9 cellular contexts compared by ENCODE assay signal in genomic region chr3:14261229-14261628, GRCh38.
DNase-seq lines count a peak whose midpoint lies in the region; ATAC-seq, FAIRE-seq and TF ChIP-seq lines count a peak whose summit lies in the region.
"Had no signal": no experiment of that assay in that cellular context is flagged by ENCODE, and none has a peak within 500 bp of the region (broad histone marks: within the 10 kb centered on the region; RNA-seq: fewer than 3 reads in every experiment).

No MANE protein-coding gene starts in this region.

- H2BK15ac ChIP-seq in H1 (ENCODE audit: low read length), result no peak overlapping the region

- peak; percentile 95 for TF ChIP-seq CTCF in H1 (IDR thresholded peaks at IDR 0.05; ENCODE audit: control extremely low read depth in 1 of 3, insufficient read depth in 1 of 3, low read depth in 1 of 3, low read length in 3 of 3)

- peaks cover 0 to 2% (median 0%) of the 10 kb centered on the region in 7 donors for H3K9me3 Mint-ChIP-seq in CD4-positive, CD25-positive, alpha-beta regulatory T cell
- H3K9me3 Mint-ChIP-seq: IgD-negative memory B cell had no signal

- no peaks in the 10 kb centered on the region for H4K20me1 ChIP-seq in H1 (replicated peaks in 1 of 2; ENCODE audit: control insufficient read depth in 1 of 2, insufficient read depth in 2 of 2, low read length in 2 of 2)

- H3K36me3 Mint-ChIP-seq in CD4-positive, CD25-positive, alpha-beta regulatory T cell, result no peaks in the 10 kb centered on the region
- H3K36me3 Mint-ChIP-seq: IgD-negative memory B cell had no signal

- no peak for FAIRE-seq in H1 (lab: Jason Lieb, UNC)

- no peak overlapping the region for H4K5ac ChIP-seq in H1 (ENCODE audit: insufficient read length, low read depth, low read length)

- no peaks in the 10 kb centered on the region for H3K36me3 ChIP-seq in CD4-positive, CD25-positive, alpha-beta regulatory T cell (ENCODE audit: control insufficient read depth, insufficient read depth, low read length)
- H3K36me3 ChIP-seq in HAP-1 (replicated peaks), result no peaks in the 10 kb centered on the region
- H3K36me3 ChIP-seq in H1 (ENCODE audit: control insufficient read depth in 2 of 4, insufficient read depth in 4 of 4, low read length in 3 of 4), result no peaks in the 10 kb centered on the region

- H2BK20ac ChIP-seq in H1 (ENCODE audit: low read length), result no peak overlapping the region

- no peak overlapping the region for H2AK5ac ChIP-seq in H1 (ENCODE audit: low read depth, low read length)

- H3K27me3 Mint-ChIP-seq in CD4-positive, CD25-positive, alpha-beta regulatory T cell, result peaks cover 10% of the 10 kb centered on the region

- H3K4ac ChIP-seq in H1 (replicated peaks; ENCODE audit: insufficient read length, low read depth, low read length), result no peak overlapping the region

- no peak overlapping the region for H3K4me3 ChIP-seq in CD4-positive, CD25-positive, alpha-beta regulatory T cell (ENCODE audit: low read depth, low read length)
- H3K4me3 ChIP-seq in HAP-1, result no peak overlapping the region
- no peak overlapping the region for H3K4me3 ChIP-seq in H1 (ENCODE audit: extremely low read depth in 1 of 4, insufficient read depth in 2 of 4, low read depth in 3 of 4, low read length in 4 of 4)

- no peak overlapping the region for H4K91ac ChIP-seq in H1 (replicated peaks; ENCODE audit: insufficient read length, low read length)

- H2AFZ ChIP-seq in H1 (ENCODE audit: low read length), result no peak overlapping the region

- H3K14ac ChIP-seq in H1 (ENCODE audit: insufficient read length), result no peak overlapping the region

- no peak overlapping the region for H3K27ac Mint-ChIP-seq in CD4-positive, CD25-positive, alpha-beta regulatory T cell
- H3K27ac Mint-ChIP-seq: IgD-negative memory B cell had no signal

- CTCF ChIA-PET in H1 (lab: Charles Lee; ENCODE audit: partially characterized antibody), result interaction anchor here (0.6 to 5.0 kb wide), 69 partner anchors 9 to 751 kb away, joined by 3 to 49 read pairs (median 4); partner anchors contain the start of gene CCDC174

- H3K56ac ChIP-seq in H1 (replicated peaks; ENCODE audit: insufficient read length, low read depth, low read length), result no peak overlapping the region

- in situ Hi-C loops in HAP-1 (cut with MboI; ENCODE audit: low sequenced_read_pairs), result loop anchor here (5.0 kb wide), 2 partner anchors 201 to 286 kb away; no protein-coding TSS in a partner anchor

- no peaks in the 10 kb centered on the region for H3K27me3 ChIP-seq in CD4-positive, CD25-positive, alpha-beta regulatory T cell (ENCODE audit: control insufficient read depth, insufficient read depth, low read length)
- H3K27me3 ChIP-seq in HAP-1 (ENCODE audit: low read depth) (no peaks in the 10 kb centered on the region; the same call in 1 of the 2 replicates), H1 (replicated peaks in 1 of 4; ENCODE audit: control insufficient read depth in 3 of 4, extremely low read depth in 1 of 4, insufficient read depth in 3 of 4, low read length in 3 of 4) (0 out of 7 replicates have a peak, but pooled peaks cover 0 to 3% (median 0%) of the 10 kb centered on the region in 4 experiments)

- H3K23me2 ChIP-seq in H1 (ENCODE audit: low read depth, low read length), result no peaks in the 10 kb centered on the region

- TF ChIP-seq RAD21 in H1 (IDR thresholded peaks at IDR 0.05 in 1 of 2, conservative IDR thresholded peaks at IDR 0.05 in 1 of 2; ENCODE audit: low read depth in 2 of 2, low read length in 2 of 2), result peak; percentile 99

- TF ChIP-seq EP300 in H1 (IDR thresholded peaks at IDR 0.05; ENCODE audit: borderline replicate concordance in 1 of 2, low read depth in 2 of 2, low read length in 2 of 2), result no peak

- H3K9me3 ChIP-seq in CD4-positive, CD25-positive, alpha-beta regulatory T cell (ENCODE audit: control insufficient read depth in 2 of 2, low read length in 2 of 2), result no peaks in the 10 kb centered on the region
- H3K9me3 ChIP-seq in HAP-1 (no peaks in the 10 kb centered on the region), H1 (ENCODE audit: insufficient read depth in 2 of 2, low read depth in 1 of 2, low read length in 1 of 2) (no peaks in the 10 kb centered on the region; a peak in 1 of 4 replicates)

- H3K79me1 ChIP-seq in H1 (ENCODE audit: low read depth, low read length), result no peaks in the 10 kb centered on the region

- peak; percentile 60 to 66 (median 62) for DNase-seq in CD4-positive, CD25-positive, alpha-beta regulatory T cell
- DNase-seq in HAP-1 (ENCODE audit: low spot score in 2 of 2) (peak; percentile 64 to 90), NOMO-1 treated with DMSO at 0.1 percent for 48 hours (lab: John Stamatoyannopoulos, UW; ENCODE audit: unreplicated experiment) (peak; percentile 41), H1 (ENCODE audit: low read depth in 1 of 2, low spot score in 2 of 2) (peak in 1 of 2 experiments; percentile 97), midbrain (lab: John Stamatoyannopoulos, UW) (peak; percentile 82), cortex of kidney (lab: John Stamatoyannopoulos, UW) (no peak)
- peak; percentile 29 to 76 (median 61) for DNase-seq in activated CD8-positive, alpha-beta memory T cell treated with anti-CD3 and anti-CD28 coated beads for 48 hours (ENCODE audit: low read depth in 2 of 3, low spot score in 2 of 3)
- DNase-seq in stimulated activated CD8-positive, alpha-beta memory T cell treated with anti-CD3 and anti-CD28 coated beads, Interleukin-4, amount 100 ng/mL, for 1 hour (ENCODE audit: low read depth in 2 of 2, low spot score in 1 of 2), result peak; percentile 49 to 63

- TF ChIP-seq POLR2A in H1 (IDR thresholded peaks at IDR 0.05; ENCODE audit: control extremely low read depth in 1 of 2, low read depth in 2 of 2, low read length in 2 of 2), result no peak

- H3K4me2 ChIP-seq in H1 (ENCODE audit: insufficient read depth in 1 of 2, low read depth in 2 of 2, low read length in 2 of 2), result no peak overlapping the region

- no peaks in the 10 kb centered on the region for H3K4me1 Mint-ChIP-seq in CD4-positive, CD25-positive, alpha-beta regulatory T cell
- H3K4me1 Mint-ChIP-seq: IgD-negative memory B cell had no signal

- H3K79me2 ChIP-seq in H1 (ENCODE audit: control insufficient read depth in 1 of 2, insufficient read depth in 2 of 2, low read length in 2 of 2), result no peaks in the 10 kb centered on the region

- H4K8ac ChIP-seq in H1 (ENCODE audit: extremely low read depth, insufficient read depth, low read length), result no peak overlapping the region

- no peak overlapping the region for H3K18ac ChIP-seq in H1 (ENCODE audit: extremely low read depth, low read length)

- no peak overlapping the region for H2BK5ac ChIP-seq in H1 (ENCODE audit: low read depth, low read length)

- no peak overlapping the region for H3K27ac ChIP-seq in CD4-positive, CD25-positive, alpha-beta regulatory T cell (ENCODE audit: insufficient read depth, low read length, poor library complexity, severe bottlenecking)
- no peak overlapping the region for H3K27ac ChIP-seq in H1 (ENCODE audit: low read depth, low read length)

- no peak overlapping the region for H2BK120ac ChIP-seq in H1 (replicated peaks; ENCODE audit: low read depth, low read length)

- no peak overlapping the region for H3K9ac ChIP-seq in H1 (replicated peaks in 1 of 4; ENCODE audit: extremely low read depth in 1 of 4, low read depth in 3 of 4, low read length in 3 of 4)

- 24% methylated on average over 8 of the region's 8 CpGs; no CpG with 5 or more reads in 1 of the 2 experiments for WGBS in H1 (ENCODE audit: extremely low coverage in 1 of 2, insufficient coverage in 1 of 2, insufficient read length in 1 of 2, insufficient replicate concordance in 2 of 2, low coverage in 1 of 2, low lambda C conversion rate in 2 of 2, missing lambda C conversion rate in 1 of 2), 2 experiments

- H2BK12ac ChIP-seq in H1 (ENCODE audit: low read depth, low read length), result no peak overlapping the region; the same call in 1 of the 2 replicates

- no peaks in the 10 kb centered on the region for H3K4me1 ChIP-seq in CD4-positive, CD25-positive, alpha-beta regulatory T cell (ENCODE audit: control insufficient read depth, insufficient read depth, low read length, poor library complexity, severe bottlenecking)
- H3K4me1 ChIP-seq in HAP-1 (no peaks in the 10 kb centered on the region), H1 (replicated peaks in 1 of 4; ENCODE audit: control insufficient read depth in 3 of 4, insufficient read depth in 4 of 4, low read length in 3 of 4) (peaks cover 0 to 7% (median 0%) of the 10 kb centered on the region in 4 experiments; a peak in 1 of 7 replicates)

- no peak overlapping the region for H3K23ac ChIP-seq in H1 (ENCODE audit: insufficient read length)

- ATAC-seq in CD4-positive, CD25-positive, alpha-beta regulatory T cell (ENCODE audit: low read depth in 2 of 2), result peak in 1 of 2 donors; percentile 46

- H3K4me3 Mint-ChIP-seq in CD4-positive, CD25-positive, alpha-beta regulatory T cell, result no peak overlapping the region
- H3K4me3 Mint-ChIP-seq: IgD-negative memory B cell had no signal

- POLR2A ChIA-PET in H1 (lab: Charles Lee; ENCODE audit: partially characterized antibody), result interaction anchor here (0.7 to 2.2 kb wide), 4 partner anchors 11 to 160 kb away, joined by 3 to 5 read pairs (median 4); partner anchors contain the start of gene SLC6A6

TF ChIP-seq in H1, 55 proteins besides CTCF, POLR2A, EP300 and RAD21 (continues in another document):
- TF ChIP-seq GABPA (IDR thresholded peaks at IDR 0.05; ENCODE audit: borderline replicate concordance, insufficient read depth, low read length), result peak; percentile 25; the same call in 1 of the 2 replicates
- TF ChIP-seq HDAC6 (IDR thresholded peaks at IDR 0.05; ENCODE audit: low read depth, low read length), result no peak
- no peak for TF ChIP-seq RBBP5 (IDR thresholded peaks at IDR 0.05; ENCODE audit: borderline replicate concordance, low read depth, low read length)
- TF ChIP-seq FOSL1 (IDR thresholded peaks at IDR 0.05; ENCODE audit: insufficient read depth, low read depth, low read length), result no peak
- TF ChIP-seq KDM1A (IDR thresholded peaks at IDR 0.05; ENCODE audit: borderline replicate concordance, low read length), result no peak
- TF ChIP-seq BRCA1 (IDR thresholded peaks at IDR 0.05; ENCODE audit: low read depth, low read length), result no peak
- no peak for TF ChIP-seq SP2 (IDR thresholded peaks at IDR 0.05; ENCODE audit: low read length)
- TF ChIP-seq SIX5 (IDR thresholded peaks at IDR 0.05; ENCODE audit: low read depth, low read length), result no peak
- no peak for TF ChIP-seq SRF (IDR thresholded peaks at IDR 0.05; ENCODE audit: low read depth, low read length)
- TF ChIP-seq PHF8 (conservative IDR thresholded peaks at IDR 0.05; ENCODE audit: low read depth, low read length), result no peak
- TF ChIP-seq CEBPB (IDR thresholded peaks at IDR 0.05; ENCODE audit: low read depth, low read length), result no peak
- TF ChIP-seq YY1 (IDR thresholded peaks at IDR 0.05; ENCODE audit: low read depth, low read length), result peak; percentile 20; the same call in 1 of the 2 replicates
